In the genomic region with DNA sequence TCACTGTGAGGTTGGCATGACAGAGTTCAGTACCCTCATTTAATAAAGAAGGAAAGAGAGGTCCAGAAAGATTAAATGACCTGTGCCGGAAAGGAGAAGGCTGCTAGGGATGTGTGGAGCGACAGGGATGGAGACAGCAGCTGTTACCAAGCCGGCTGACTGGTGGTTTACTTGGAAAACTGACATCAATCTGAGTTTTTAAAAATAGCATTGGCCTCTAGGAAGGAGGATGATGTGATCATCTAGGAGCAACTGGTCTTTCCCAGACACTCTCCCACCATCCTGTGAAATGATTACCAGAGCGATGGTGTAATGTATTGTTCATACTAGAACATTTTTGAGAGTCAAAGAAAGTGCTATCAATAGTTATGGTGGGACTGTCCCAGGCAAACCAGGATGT, we compare ENCODE assay signal across 40 cellular contexts.
"Had no signal": no experiment of that assay in that cellular context is flagged by ENCODE, and none has a peak within 500 bp of the region (broad histone marks: within the 10 kb centered on the region; RNA-seq: fewer than 3 reads in every experiment).

No MANE protein-coding gene starts in this region.

- ATAC-seq: activated T-cell treated with anti-CD3 and anti-CD28 coated beads, Interleukin-2, amount 50 U/mL, for 4 hours; activated T-helper 17 cell treated with anti-CD3 and anti-CD28 coated beads, Interleukin-2, amount 50 U/mL, for 72 hours; PC-3; SK-N-SH treated with all-trans-retinoic acid at 6 μM for 48 hours; T-cell had no signal

- H3K27ac Mint-ChIP-seq: activated B cell treated with CpG ODN at 0.5 μM for 24 hours; activated CD4-positive, alpha-beta memory T cell treated with anti-CD3 and anti-CD28 coated beads for 36 hours; activated naive CD4-positive, alpha-beta T cell treated with anti-CD3 and anti-CD28 coated beads, Interleukin-2, amount 50 U/mL, for 24 hours; activated naive CD8-positive, alpha-beta T cell treated with anti-CD3 and anti-CD28 coated beads, Interleukin-2, amount 10 ng/mL, durations not matched to agents 7 days and 5 days; activated T-helper 17 cell treated with anti-CD3 and anti-CD28 coated beads, Interleukin-2, amount 50 U/mL, for 72 hours; T-cell had no signal

- H3K36me3 ChIP-seq: ascending aorta, cardiac muscle cell, Peyer's patch had no signal

- H3K4me3 ChIP-seq: ascending aorta, cardiac muscle cell, Peyer's patch had no signal

- H3K9me3 ChIP-seq: ascending aorta, Peyer's patch had no signal

- H3K27ac ChIP-seq: ascending aorta, cardiac muscle cell, Peyer's patch, VCaP had no signal

- H3K36me3 Mint-ChIP-seq: activated CD4-positive, alpha-beta memory T cell treated with anti-CD3 and anti-CD28 coated beads for 36 hours; activated naive CD4-positive, alpha-beta T cell treated with anti-CD3 and anti-CD28 coated beads, Interleukin-2, amount 50 U/mL, for 24 hours; activated naive CD8-positive, alpha-beta T cell treated with anti-CD3 and anti-CD28 coated beads, Interleukin-2, amount 10 ng/mL, durations not matched to agents 7 days and 5 days; T-cell had no signal

- H3K9me3 Mint-ChIP-seq: activated B cell treated with CpG ODN at 0.5 μM for 24 hours; activated CD4-positive, alpha-beta memory T cell treated with anti-CD3 and anti-CD28 coated beads for 36 hours; activated naive CD4-positive, alpha-beta T cell treated with anti-CD3 and anti-CD28 coated beads, Interleukin-2, amount 50 U/mL, for 24 hours; activated naive CD8-positive, alpha-beta T cell treated with anti-CD3 and anti-CD28 coated beads, Interleukin-2, amount 10 ng/mL, durations not matched to agents 7 days and 5 days; activated T-cell treated with anti-CD3 and anti-CD28 coated beads, Interleukin-2, amount 50 U/mL, for 4 hours; activated T-helper 17 cell treated with anti-CD3 and anti-CD28 coated beads, Interleukin-2, amount 50 U/mL, for 72 hours; central memory CD8-positive, alpha-beta T cell; T-cell had no signal

- H3K4me3 Mint-ChIP-seq: activated B cell treated with CpG ODN at 0.5 μM for 24 hours; activated CD4-positive, alpha-beta memory T cell treated with anti-CD3 and anti-CD28 coated beads for 36 hours; activated naive CD4-positive, alpha-beta T cell treated with anti-CD3 and anti-CD28 coated beads, Interleukin-2, amount 50 U/mL, for 24 hours; activated naive CD8-positive, alpha-beta T cell treated with anti-CD3 and anti-CD28 coated beads, Interleukin-2, amount 10 ng/mL, durations not matched to agents 7 days and 5 days; activated T-cell treated with anti-CD3 and anti-CD28 coated beads, Interleukin-2, amount 50 U/mL, for 4 hours; activated T-helper 17 cell treated with anti-CD3 and anti-CD28 coated beads, Interleukin-2, amount 50 U/mL, for 72 hours; central memory CD8-positive, alpha-beta T cell; T-cell had no signal

- DNase-seq: activated B cell treated with CpG ODN at 0.5 μM for 24 hours; activated CD4-positive, alpha-beta memory T cell treated with anti-CD3 and anti-CD28 coated beads for 36 hours; activated CD4-positive, alpha-beta T cell treated with anti-CD3 and anti-CD28 coated beads for 4 hours; activated CD4-positive, alpha-beta T cell treated with anti-CD3 and anti-CD28 coated beads, Interleukin-2, amount 50 U/mL, for 1 hour; activated CD4-positive, CD25-positive, alpha-beta regulatory T cell treated with anti-CD3 and anti-CD28 coated beads, Interleukin-2, amount 50 U/mL, for 72 hours; activated CD8-positive, alpha-beta memory T cell treated with anti-CD3 and anti-CD28 coated beads, Interleukin-2, amount 50 U/mL, for 4 hours; activated effector memory CD4-positive, alpha-beta T cell treated with anti-CD3 and anti-CD28 coated beads, Interleukin-2, amount 50 U/mL, for 16 hours; activated naive CD4-positive, alpha-beta T cell treated with Interleukin-2 at 50 U/mL for 16 hours; activated naive CD8-positive, alpha-beta T cell treated with anti-CD3 and anti-CD28 coated beads, Interleukin-2, amount 10 ng/mL, durations not matched to agents 7 days and 5 days; activated T-cell treated with anti-CD3 and anti-CD28 coated beads for 4 hours; activated T-cell treated with anti-CD3 and anti-CD28 coated beads, Interleukin-2, amount 50 U/mL, for 4 hours; amygdala; Kasumi-1; KG1; MM.1S; MV-4-11; NCI-H1092; NCI-H1436 treated with DMSO at 0.1 percent for 48 hours; NCI-H187; NCI-H2029 treated with DMSO at 0.1 percent for 48 hours; NCI-H2107; NCI-H2171; NCI-H510A; NCI-H526; NCI-H748 treated with DMSO at 0.1 percent for 48 hours; NK-92 treated with Interleukin-12 subunit alpha and Interleukin-12 subunit beta, amount 100 ng/mL, for 24 hours; PC-3; Peyer's patch; RPMI8226; SHP77 treated with DMSO at 0.1 percent for 48 hours; T-cell; T-helper 2 cell; T-helper 9 cell had no signal

- H3K4me1 Mint-ChIP-seq: activated B cell treated with CpG ODN at 0.5 μM for 24 hours; activated naive CD4-positive, alpha-beta T cell treated with anti-CD3 and anti-CD28 coated beads, Interleukin-2, amount 50 U/mL, for 24 hours; activated naive CD8-positive, alpha-beta T cell treated with anti-CD3 and anti-CD28 coated beads, Interleukin-2, amount 10 ng/mL, durations not matched to agents 7 days and 5 days; activated T-helper 17 cell treated with anti-CD3 and anti-CD28 coated beads, Interleukin-2, amount 50 U/mL, for 72 hours; central memory CD8-positive, alpha-beta T cell; T-cell had no signal

- H3K27me3 ChIP-seq: ascending aorta, cardiac muscle cell, Peyer's patch had no signal

- H3K4me1 ChIP-seq: ascending aorta, Peyer's patch had no signal
